8 cellular contexts compared by ENCODE assay signal in genomic region chrX:78945186-78945912, GRCh38.
DNase-seq lines count a peak whose midpoint lies in the region; ATAC-seq and TF ChIP-seq lines count a peak whose summit lies in the region.

A gene with protein sequence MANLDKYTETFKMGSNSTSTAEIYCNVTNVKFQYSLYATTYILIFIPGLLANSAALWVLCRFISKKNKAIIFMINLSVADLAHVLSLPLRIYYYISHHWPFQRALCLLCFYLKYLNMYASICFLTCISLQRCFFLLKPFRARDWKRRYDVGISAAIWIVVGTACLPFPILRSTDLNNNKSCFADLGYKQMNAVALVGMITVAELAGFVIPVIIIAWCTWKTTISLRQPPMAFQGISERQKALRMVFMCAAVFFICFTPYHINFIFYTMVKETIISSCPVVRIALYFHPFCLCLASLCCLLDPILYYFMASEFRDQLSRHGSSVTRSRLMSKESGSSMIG (plus strand): TSS chrX:78945391. CDS start chrX:78960521, 15,130 bp downstream.

- no peak for TF ChIP-seq CTCF in GM12865 (IDR thresholded peaks at IDR 0.05; ENCODE audit: insufficient read depth, low read depth, low read length, missing control alignments)

- peak; percentile 76 for ATAC-seq in GM21367 (IDR thresholded peaks at IDR 0.05; ENCODE audit: unreplicated experiment)
- ATAC-seq in HG03571 (IDR thresholded peaks at IDR 0.05; ENCODE audit: unreplicated experiment), result peak; percentile 75

- peak; percentile 80 for DNase-seq in GM12865 (ENCODE audit: low read depth)
- peak; percentile 1 for DNase-seq in activated effector memory CD4-positive, alpha-beta T cell treated with Interleukin-2 at 50 U/mL for 16 hours
- no peak for DNase-seq in medulla oblongata (ENCODE audit: extremely low spot score)
- DNase-seq in NCI-H748 treated with DMSO at 0.1 percent for 48 hours (lab: John Stamatoyannopoulos, UW), result no peak
- no peak for DNase-seq in AG08396 (ENCODE audit: low spot score)
- DNase-seq in iPS-NIHi11 (ENCODE audit: low spot score), result no peak

- H3K4me3 ChIP-seq in GM12865 (ENCODE audit: low read depth, low read length), result peak within 1 kb of the TSS; percentile 79

Comparison
In these comparisons a context has a peak if more than half of its experiments do, and no peak if none do; other contexts are left out.
1. DNase-seq: peak in GM12865 (single experiment) and activated effector memory CD4-positive, alpha-beta T cell treated with Interleukin-2 at 50 U/mL for 16 hours (single experiment); none in medulla oblongata (single experiment), NCI-H748 treated with DMSO at 0.1 percent for 48 hours (single experiment), AG08396 (single experiment) and iPS-NIHi11 (single experiment).